In genomic region chr3:172506094-172506493, GRCh38 we compare ENCODE assay signal across 31 cellular contexts. TPM values are rescaled to one million over a fixed set of nuclear protein-coding genes. Genes with fewer than 3 reads are reported as not detected.
DNase-seq lines count a peak whose midpoint lies in the region; ATAC-seq, FAIRE-seq and TF ChIP-seq lines count a peak whose summit lies in the region.
"Had no signal": no experiment of that assay in that cellular context is flagged by ENCODE, and none has a peak within 500 bp of the region (broad histone marks: within the 10 kb centered on the region; RNA-seq: fewer than 3 reads in every experiment).

No MANE protein-coding gene starts in this region.

- peaks cover 25% of the 10 kb centered on the region for H3K4me1 Mint-ChIP-seq in activated T-cell treated with anti-CD3 and anti-CD28 coated beads, Interleukin-2, amount 50 U/mL, for 24 hours (ENCODE audit: low read depth)
- peaks cover 25% of the 10 kb centered on the region for H3K4me1 Mint-ChIP-seq in activated T-cell treated with anti-CD3 and anti-CD28 coated beads, Interleukin-2, amount 50 U/mL, for 4 hours (ENCODE audit: low read depth)
- H3K4me1 Mint-ChIP-seq in Calu3 (ENCODE audit: low read depth, unreplicated experiment): no peaks in the 10 kb centered on the region

- BruUV-seq in Calu3 (replicated peaks; lab: Mats Ljungman, UMichigan): TSS peak; percentile 82
- TSS peak; percentile 86 for BruUV-seq in GM12878 (replicated peaks; lab: Mats Ljungman, UMichigan)
- no TSS peak for BruUV-seq in PC-9 (replicated peaks; lab: Mats Ljungman, UMichigan)

- no peak for TF ChIP-seq RAD21 in GM12878 (IDR thresholded peaks at IDR 0.05; ENCODE audit: insufficient read depth, low read depth, low read length)

- no peaks in the 10 kb centered on the region for H3F3A ChIP-seq in PC-9 (ENCODE audit: insufficient read depth, low read depth)

- DNase-seq in activated T-cell treated with anti-CD3 and anti-CD28 coated beads, Interleukin-2, amount 50 U/mL, for 24 hours: no peak
- DNase-seq in activated T-cell treated with anti-CD3 and anti-CD28 coated beads, Interleukin-2, amount 50 U/mL, for 4 hours: no peak
- DNase-seq in Calu3 (no peak), GM12878 (ENCODE audit: low read depth, low spot score) (no peak), sciatic nerve (ENCODE audit: low spot score) (no peak), cerebellum (ENCODE audit: low spot score) (no peak), PC-9 (no peak)
- DNase-seq: activated gamma-delta T cell; anterior cingulate cortex; heart left ventricle; left cardiac atrium; mammary epithelial cell; NCI-H1105 treated with DMSO at 0.1 percent for 48 hours; NCI-H2081 treated with DMSO at 0.1 percent for 48 hours; NCI-H446; NCI-H82; Right ventricle myocardium superior; stimulated activated CD8-positive, alpha-beta memory T cell treated with anti-CD3 and anti-CD28 coated beads, Interleukin-4, amount 100 ng/mL, for 48 hours; upper lobe of right lung had no signal

- no peak overlapping the region for H2AFZ ChIP-seq in GM12878 (ENCODE audit: control insufficient read depth, low read depth, low read length)
- H2AFZ ChIP-seq in PC-9: no peak overlapping the region

- H3K27me3 ChIP-seq in GM12878 (replicated peaks in 1 of 2; ENCODE audit: control insufficient read depth in 2 of 2, insufficient read depth in 2 of 2, low read length in 1 of 2) (no peaks in the 10 kb centered on the region), PC-9 (ENCODE audit: insufficient read depth, low read depth) (no peaks in the 10 kb centered on the region)
- H3K27me3 ChIP-seq: cardiac muscle cell, heart left ventricle, upper lobe of right lung had no signal

- SMC1A ChIA-PET in GM12878 (lab: Charles Lee; ENCODE audit: uncharacterized antibody, unreplicated experiment): interaction anchor here (0.7 to 0.8 kb wide), 2 partner anchors 89 to 164 kb away, joined by 3 to 6 read pairs; no protein-coding TSS in a partner anchor

- TF ChIP-seq POLR2A in GM12878 (IDR thresholded peaks at IDR 0.05; ENCODE audit: low read depth, low read length): no peak

- H3K4me3 ChIP-seq in GM12878 (no peak overlapping the region), PC-9 (no peak overlapping the region)
- H3K4me3 ChIP-seq: cardiac muscle cell, heart left ventricle, prostate gland, upper lobe of right lung had no signal

- TF ChIP-seq EP300 in GM12878 (IDR thresholded peaks at IDR 0.05; ENCODE audit: borderline replicate concordance in 1 of 2, control insufficient read depth in 1 of 2, low read depth in 2 of 2, low read length in 2 of 2): no peak

- no peak overlapping the region for H3K4me2 ChIP-seq in GM12878 (ENCODE audit: control insufficient read depth, insufficient read depth)
- H3K4me2 ChIP-seq in PC-9: no peak overlapping the region

- H3K36me3 Mint-ChIP-seq in activated T-cell treated with anti-CD3 and anti-CD28 coated beads, Interleukin-2, amount 50 U/mL, for 24 hours (ENCODE audit: low read depth): peaks cover 69% of the 10 kb centered on the region
- peaks cover 47% of the 10 kb centered on the region for H3K36me3 Mint-ChIP-seq in activated T-cell treated with anti-CD3 and anti-CD28 coated beads, Interleukin-2, amount 50 U/mL, for 4 hours (ENCODE audit: insufficient read depth)
- peaks cover 25% of the 10 kb centered on the region for H3K36me3 Mint-ChIP-seq in Calu3 (ENCODE audit: insufficient read depth, unreplicated experiment)

- intact Hi-C loops in Calu3 (cut with micrococcal nuclease; ENCODE audit: unreplicated experiment) (no loop called here), GM12878 (cut with micrococcal nuclease; ENCODE audit: unreplicated experiment) (no loop called here), sciatic nerve (cut with DNase I) (no loop called here), PC-9 (cut with micrococcal nuclease; ENCODE audit: unreplicated experiment) (no loop called here)

- H3K9me3 Mint-ChIP-seq in activated T-cell treated with anti-CD3 and anti-CD28 coated beads, Interleukin-2, amount 50 U/mL, for 24 hours: peaks cover 4% of the 10 kb centered on the region
- H3K9me3 Mint-ChIP-seq in activated T-cell treated with anti-CD3 and anti-CD28 coated beads, Interleukin-2, amount 50 U/mL, for 4 hours: peaks cover 4% of the 10 kb centered on the region
- H3K9me3 Mint-ChIP-seq in Calu3 (ENCODE audit: low read depth, unreplicated experiment): peaks cover 5% of the 10 kb centered on the region

- H4K20me1 ChIP-seq in GM12878 (ENCODE audit: control insufficient read depth, insufficient read depth) (no peaks in the 10 kb centered on the region), PC-9 (ENCODE audit: insufficient read depth) (no peaks in the 10 kb centered on the region)

- POLR2A ChIA-PET in GM12878 (lab: Charles Lee) (no interaction called here), PC-9 (lab: Charles Lee; ENCODE audit: unreplicated experiment) (no interaction called here)

- H3K27ac Mint-ChIP-seq in activated T-cell treated with anti-CD3 and anti-CD28 coated beads, Interleukin-2, amount 50 U/mL, for 24 hours: peak overlapping the region; percentile 78
- no peak overlapping the region for H3K27ac Mint-ChIP-seq in Calu3 (ENCODE audit: unreplicated experiment)

- no peaks in the 10 kb centered on the region for H3K79me2 ChIP-seq in GM12878 (ENCODE audit: control insufficient read depth, insufficient read depth, low read length)
- no peaks in the 10 kb centered on the region for H3K79me2 ChIP-seq in PC-9 (ENCODE audit: low read depth)

- H3K9me3 ChIP-seq in GM12878 (replicated peaks; ENCODE audit: control insufficient read depth, insufficient read depth, low read length) (no peaks in the 10 kb centered on the region), PC-9 (ENCODE audit: insufficient read depth, low read depth) (peaks cover 6% of the 10 kb centered on the region; the same call in 1 of the 2 replicates)
- H3K9me3 ChIP-seq: prostate gland, upper lobe of right lung had no signal

- ATAC-seq in activated T-cell treated with anti-CD3 and anti-CD28 coated beads, Interleukin-2, amount 50 U/mL, for 4 hours: no peak
- ATAC-seq in GM12878: no peak
- ATAC-seq in sciatic nerve: peak; percentile 38
- ATAC-seq in GM19351 (IDR thresholded peaks at IDR 0.05; ENCODE audit: unreplicated experiment): no peak
- ATAC-seq: heart left ventricle, left cardiac atrium, upper lobe of right lung had no signal

- H3K9ac ChIP-seq in GM12878 (ENCODE audit: control insufficient read depth, insufficient read depth, low read length): no peak overlapping the region

- H3K27ac ChIP-seq in GM12878 (ENCODE audit: control insufficient read depth, insufficient read depth) (no peak overlapping the region), PC-9 (no peak overlapping the region)
- H3K27ac ChIP-seq: cardiac muscle cell, heart left ventricle, prostate gland, upper lobe of right lung had no signal

- H3K36me3 ChIP-seq in GM12878 (ENCODE audit: control insufficient read depth in 2 of 2, insufficient read depth in 2 of 2, low read length in 1 of 2) (peaks cover 0 to 5% of the 10 kb centered on the region in 2 experiments; a peak in 1 of 4 replicates), PC-9 (ENCODE audit: low read depth) (no peaks in the 10 kb centered on the region)
- H3K36me3 ChIP-seq: cardiac muscle cell, prostate gland had no signal

- no peak for FAIRE-seq in GM12878 (lab: Jason Lieb, UNC)
- FAIRE-seq: endothelial cell of umbilical vein, GM12891, H1 had no signal

- no peaks in the 10 kb centered on the region for H3K27me3 Mint-ChIP-seq in activated T-cell treated with anti-CD3 and anti-CD28 coated beads, Interleukin-2, amount 50 U/mL, for 24 hours
- H3K27me3 Mint-ChIP-seq in activated T-cell treated with anti-CD3 and anti-CD28 coated beads, Interleukin-2, amount 50 U/mL, for 4 hours (ENCODE audit: low read depth): no peaks in the 10 kb centered on the region
- no peaks in the 10 kb centered on the region for H3K27me3 Mint-ChIP-seq in Calu3 (ENCODE audit: unreplicated experiment)

- no peak for TF ChIP-seq CTCF in Calu3 (IDR thresholded peaks at IDR 0.05; ENCODE audit: unreplicated experiment)
- TF ChIP-seq CTCF in GM12878 (IDR thresholded peaks at IDR 0.05 in 2 of 3, conservative IDR thresholded peaks at IDR 0.05 in 1 of 3; ENCODE audit: control insufficient read depth in 2 of 3, extremely low read depth in 1 of 3, insufficient read depth in 1 of 3, low read depth in 3 of 3, low read length in 3 of 3): no peak
- no peak for TF ChIP-seq CTCF in PC-9 (conservative IDR thresholded peaks at IDR 0.05)

- no peaks in the 10 kb centered on the region for H3K9me2 ChIP-seq in PC-9 (ENCODE audit: insufficient read depth)

- no peak overlapping the region for H3K4me3 Mint-ChIP-seq in activated T-cell treated with anti-CD3 and anti-CD28 coated beads, Interleukin-2, amount 50 U/mL, for 24 hours
- H3K4me3 Mint-ChIP-seq in activated T-cell treated with anti-CD3 and anti-CD28 coated beads, Interleukin-2, amount 50 U/mL, for 4 hours: no peak overlapping the region
- H3K4me3 Mint-ChIP-seq in Calu3 (ENCODE audit: low read depth, unreplicated experiment): no peak overlapping the region

- CTCF ChIA-PET in Calu3 (lab: Charles Lee): interaction anchor here (0.7 kb wide), 1 partner anchor 500 kb away, joined by 12 read pairs; no protein-coding TSS in a partner anchor
- CTCF ChIA-PET in GM12878 (lab: Yijun Ruan, JAX): no interaction called here
- CTCF ChIA-PET in PC-9 (lab: Charles Lee): interaction anchor here (0.6 kb wide), 1 partner anchor 153 kb away, joined by 4 read pairs; no protein-coding TSS in a partner anchor

- no peaks in the 10 kb centered on the region for H3K4me1 ChIP-seq in GM12878 (ENCODE audit: control insufficient read depth, insufficient read depth, low read length)
- no peaks in the 10 kb centered on the region for H3K4me1 ChIP-seq in PC-9 (replicated peaks; ENCODE audit: insufficient read depth)
- H3K4me1 ChIP-seq: prostate gland, upper lobe of right lung had no signal

- RAD21 ChIA-PET in GM12878 (lab: Charles Lee; ENCODE audit: unreplicated experiment): interaction anchor here (0.7 kb wide), 1 partner anchor 616 kb away, joined by 3 read pairs; no protein-coding TSS in a partner anchor

- in situ Hi-C loops in GM12878 (cut with MboI): no loop called here

RNA-seq across cellular contexts. Expression of gene TNFSF10, which starts 17.1 kb away (rescaled TPM):
- 10 to 100 TPM; 12.9 to 24.3 (median 18.8) TPM for total RNA-seq in activated T-cell treated with anti-CD3 and anti-CD28 coated beads, Interleukin-2, amount 50 U/mL, for 4 hours
- total RNA-seq in Calu3 (2022): 41.4 and 58.7 TPM in 2 replicates
- total RNA-seq in GM12878 (2013; cell fraction: nucleolus; rRNA removed): 4.0 and 6.9 TPM in 2 replicates
- 5.2 and 5.8 TPM in 2 replicates for total RNA-seq in GM12878 (2014; rRNA removed)
- 6.3 and 7.5 TPM in 2 replicates for total RNA-seq in GM12878 (2014; rRNA removed; fragmentation: Illumina TruSeq; extraction: Trizol)
- 2.9 and 3.8 TPM in 2 replicates for total RNA-seq in GM12878 (2021)
- 5.5 TPM for polyA plus RNA-seq in GM12878 (2011; ENCODE audit: low read depth)
- polyA plus RNA-seq in GM12878 (2011; rRNA removed): 12.3 and 14.5 TPM in 2 replicates
- polyA plus RNA-seq in GM12878 (2011; cell fraction: cytosol; rRNA removed): 8.7 and 10.1 TPM in 2 replicates
- 3.3 and 3.6 TPM in 2 replicates for polyA plus RNA-seq in GM12878 (2011; cell fraction: nucleus; rRNA removed)
- 5.6 and 5.9 TPM in 2 replicates for polyA plus RNA-seq in GM12878 (2012)
- 6.9 and 12.7 TPM in 2 replicates for polyA plus RNA-seq in GM12878 (2014; fragmentation: Illumina TruSeq; extraction: Trizol)
- 1 to 10 TPM; 4.1 to 4.6 TPM for polyA plus RNA-seq in GM12878 (2014; fragmentation: Nextera tagmentation; extraction: Ambion mirVana)
- polyA plus RNA-seq in GM12878 (2014; rRNA removed): 2.8 and 4.2 TPM in 2 replicates
- 1 to 10 TPM; 2.1 to 3.5 TPM for polyA plus RNA-seq in GM12878 (2016; fragmentation: Nextera tagmentation; extraction: Ambion mirVana)
- polyA minus RNA-seq in GM12878 (2011; rRNA and poly(A)+ RNA removed): 9.9 and 12.4 TPM in 2 replicates
- polyA minus RNA-seq in GM12878 (2011; cell fraction: cytosol; rRNA and poly(A)+ RNA removed): 2.9 and 3.3 TPM in 2 replicates
- 9.2 and 14.9 TPM in 2 replicates for polyA minus RNA-seq in GM12878 (2011; cell fraction: nucleus; rRNA and poly(A)+ RNA removed)
- total RNA-seq in sciatic nerve: 36.5 TPM
- 2.0 TPM for total RNA-seq in cerebellum
- 18.3 and 21.4 TPM in 2 replicates for total RNA-seq in PC-9 (2021)
- total RNA-seq: A673, cardiac muscle cell, H1 had no signal
- polyA plus RNA-seq: BJ, cardiac muscle cell had no signal

RNA-seq across cellular contexts. Expression of gene GHSR, which starts 57.8 kb away (rescaled TPM):
- not detected for total RNA-seq in activated T-cell treated with anti-CD3 and anti-CD28 coated beads, Interleukin-2, amount 50 U/mL, for 4 hours
- not detected in 2 replicates for total RNA-seq in Calu3 (2022)
- not detected in 2 replicates for total RNA-seq in GM12878 (2013; cell fraction: nucleolus; rRNA removed)
- not detected in 2 replicates for total RNA-seq in GM12878 (2014; rRNA removed)
- not detected in 2 replicates for total RNA-seq in GM12878 (2014; rRNA removed; fragmentation: Illumina TruSeq; extraction: Trizol)
- total RNA-seq in GM12878 (2021): not detected in 2 replicates
- not detected for polyA plus RNA-seq in GM12878 (2011; ENCODE audit: low read depth)
- polyA plus RNA-seq in GM12878 (2011; rRNA removed): not detected in 2 replicates
- not detected in 2 replicates for polyA plus RNA-seq in GM12878 (2011; cell fraction: cytosol; rRNA removed)
- not detected in 2 replicates for polyA plus RNA-seq in GM12878 (2011; cell fraction: nucleus; rRNA removed)
- polyA plus RNA-seq in GM12878 (2012): not detected in 2 replicates
- polyA plus RNA-seq in GM12878 (2014; fragmentation: Illumina TruSeq; extraction: Trizol): not detected in 2 replicates
- polyA plus RNA-seq in GM12878 (2014; fragmentation: Nextera tagmentation; extraction: Ambion mirVana): not detected
- not detected in 2 replicates for polyA plus RNA-seq in GM12878 (2014; rRNA removed)
- not detected for polyA plus RNA-seq in GM12878 (2016; fragmentation: Nextera tagmentation; extraction: Ambion mirVana)
- not detected in 2 replicates for polyA minus RNA-seq in GM12878 (2011; rRNA and poly(A)+ RNA removed)
- not detected in 2 replicates for polyA minus RNA-seq in GM12878 (2011; cell fraction: cytosol; rRNA and poly(A)+ RNA removed)
- polyA minus RNA-seq in GM12878 (2011; cell fraction: nucleus; rRNA and poly(A)+ RNA removed): not detected in 2 replicates
- not detected for total RNA-seq in sciatic nerve
- not detected for total RNA-seq in cerebellum
- not detected in 2 replicates for total RNA-seq in PC-9 (2021)
- total RNA-seq: A673, cardiac muscle cell, Daoy, dermis microvascular lymphatic vessel endothelial cell, endothelial cell of umbilical vein, H1, heart left ventricle, left cardiac atrium, mammary epithelial cell, MCF 10A, prostate gland, Right ventricle myocardium superior, skeletal muscle tissue, upper lobe of right lung had no signal
- polyA plus RNA-seq: BJ, cardiac muscle cell, endothelial cell of umbilical vein, H1, heart left ventricle, mammary epithelial cell had no signal
